Comparison of ENCODE assay signal across 9 cellular contexts in genomic region chr7:137606061-137606674, GRCh38.
DNase-seq lines count a peak whose midpoint lies in the region; ATAC-seq, FAIRE-seq and TF ChIP-seq lines count a peak whose summit lies in the region.
"Had no signal": no experiment of that assay in that cellular context is flagged by ENCODE, and none has a peak within 500 bp of the region (broad histone marks: within the 10 kb centered on the region; RNA-seq: fewer than 3 reads in every experiment).

No MANE protein-coding gene starts in this region.

- no peaks in the 10 kb centered on the region for H3K4me1 ChIP-seq in endothelial cell of umbilical vein (ENCODE audit: control insufficient read depth, extremely low read depth, insufficient read depth, low read length)

- no peaks in the 10 kb centered on the region for H3K36me3 Mint-ChIP-seq in natural killer cell
- H3K36me3 Mint-ChIP-seq in natural killer cell treated with Interleukin-12 subunit alpha and Interleukin-12 subunit beta and Interleukin-15 and Interleukin-18, amount 100 ng/mL, for 72 hours: no peaks in the 10 kb centered on the region
- H3K36me3 Mint-ChIP-seq: activated naive CD8-positive, alpha-beta T cell had no signal

- no peaks in the 10 kb centered on the region for H3K79me2 ChIP-seq in endothelial cell of umbilical vein (ENCODE audit: control insufficient read depth, insufficient read depth, low read length)

- H3K27ac Mint-ChIP-seq in natural killer cell: no peak overlapping the region
- H3K27ac Mint-ChIP-seq in natural killer cell treated with Interleukin-12 subunit alpha and Interleukin-12 subunit beta and Interleukin-15 and Interleukin-18, amount 100 ng/mL, for 72 hours: no peak overlapping the region
- H3K27ac Mint-ChIP-seq: activated naive CD8-positive, alpha-beta T cell had no signal

- H3K27ac ChIP-seq in endothelial cell of umbilical vein (ENCODE audit: insufficient read depth, low read depth, low read length): no peak overlapping the region

- H4K20me1 ChIP-seq in endothelial cell of umbilical vein (replicated peaks; ENCODE audit: control insufficient read depth, extremely low read depth, insufficient read depth, low read length): no peaks in the 10 kb centered on the region

- DNase-seq in natural killer cell: no peak
- no peak for DNase-seq in natural killer cell treated with Interleukin-12 subunit alpha and Interleukin-12 subunit beta and Interleukin-15 and Interleukin-18, amount 100 ng/mL, for 72 hours (ENCODE audit: low spot score)
- DNase-seq in NCI-H526 treated with DMSO at 0.1 percent for 48 hours (lab: John Stamatoyannopoulos, UW): peak; percentile 62
- DNase-seq in endothelial cell of umbilical vein (ENCODE audit: low read depth, low spot score): peak; percentile 62
- DNase-seq in retina: peak; percentile 20
- no peak for DNase-seq in ecto neural progenitor cell (ENCODE audit: low spot score)

- no peak overlapping the region for H3K4me2 ChIP-seq in endothelial cell of umbilical vein (ENCODE audit: insufficient read depth, low read length)

- H3K27me3 Mint-ChIP-seq in natural killer cell (ENCODE audit: low read depth in 2 of 2): peaks cover 0 to 6% of the 10 kb centered on the region in 2 donors
- H3K27me3 Mint-ChIP-seq in natural killer cell treated with Interleukin-12 subunit alpha and Interleukin-12 subunit beta and Interleukin-15 and Interleukin-18, amount 100 ng/mL, for 72 hours: peaks cover 6 to 8% of the 10 kb centered on the region in 2 donors

- intact Hi-C loops in natural killer cell (cut with micrococcal nuclease) (loop anchor here (5.0 kb wide), 2 partner anchors 291 to 1131 kb away; no protein-coding TSS in a partner anchor), endothelial cell of umbilical vein (cut with micrococcal nuclease) (loop anchor here (1.0 to 5.0 kb wide), 5 partner anchors 20 to 1131 kb away; no protein-coding TSS in a partner anchor)

- H3K4me3 Mint-ChIP-seq in natural killer cell: no peak overlapping the region
- no peak overlapping the region for H3K4me3 Mint-ChIP-seq in natural killer cell treated with Interleukin-12 subunit alpha and Interleukin-12 subunit beta and Interleukin-15 and Interleukin-18, amount 100 ng/mL, for 72 hours
- H3K4me3 Mint-ChIP-seq: activated naive CD8-positive, alpha-beta T cell had no signal

- no peaks in the 10 kb centered on the region for H3K9me1 ChIP-seq in endothelial cell of umbilical vein (replicated peaks; ENCODE audit: control insufficient read depth, extremely low read depth, insufficient read depth, low read length)

- ATAC-seq in natural killer cell: no peak
- ATAC-seq in natural killer cell treated with Interleukin-12 subunit alpha and Interleukin-12 subunit beta and Interleukin-15 and Interleukin-18, amount 100 ng/mL, for 72 hours: no peak
- no peak for ATAC-seq in HG03442 (IDR thresholded peaks at IDR 0.05; ENCODE audit: unreplicated experiment)
- ATAC-seq in HG03521 (IDR thresholded peaks at IDR 0.05; ENCODE audit: unreplicated experiment): no peak

- no peak for FAIRE-seq in endothelial cell of umbilical vein (lab: Jason Lieb, UNC)

- no peak for TF ChIP-seq POLR2A in endothelial cell of umbilical vein (IDR thresholded peaks at IDR 0.05; ENCODE audit: low read depth, low read length)

- H3K9ac ChIP-seq in endothelial cell of umbilical vein (replicated peaks; ENCODE audit: extremely low read depth, insufficient read depth, low read length): no peak overlapping the region

- no peaks in the 10 kb centered on the region for H3K9me3 ChIP-seq in endothelial cell of umbilical vein (replicated peaks; ENCODE audit: control insufficient read depth, insufficient read depth, low read length)

- CTCF ChIA-PET in endothelial cell of umbilical vein (lab: Charles Lee): interaction anchor here (0.6 to 7.7 kb wide), 26 partner anchors 10 to 1491 kb away, joined by 3 to 176 read pairs (median 4); no protein-coding TSS in a partner anchor

- H3K27me3 ChIP-seq in endothelial cell of umbilical vein (ENCODE audit: control insufficient read depth in 2 of 2, insufficient read depth in 2 of 2, low read length in 2 of 2): peaks cover 15 to 24% of the 10 kb centered on the region in 2 experiments

- no peak overlapping the region for H2AFZ ChIP-seq in endothelial cell of umbilical vein (ENCODE audit: low read depth, low read length)

- H3K9me3 Mint-ChIP-seq in natural killer cell: no peaks in the 10 kb centered on the region
- H3K9me3 Mint-ChIP-seq in natural killer cell treated with Interleukin-12 subunit alpha and Interleukin-12 subunit beta and Interleukin-15 and Interleukin-18, amount 100 ng/mL, for 72 hours: no peaks in the 10 kb centered on the region

- H3K4me3 ChIP-seq in endothelial cell of umbilical vein (replicated peaks in 1 of 3; ENCODE audit: insufficient read depth in 1 of 3, low read depth in 1 of 3, low read length in 3 of 3): no peak overlapping the region

- POLR2A ChIA-PET in endothelial cell of umbilical vein (lab: Charles Lee): no interaction called here

- BruUV-seq in endothelial cell of umbilical vein (replicated peaks; lab: Mats Ljungman, UMichigan): no TSS peak

- no peaks in the 10 kb centered on the region for H3K36me3 ChIP-seq in endothelial cell of umbilical vein (ENCODE audit: control insufficient read depth in 2 of 2, extremely low read depth in 1 of 2, insufficient read depth in 2 of 2, low read length in 2 of 2)

- TF ChIP-seq CTCF in natural killer cell (IDR thresholded peaks at IDR 0.05) (peak; percentile 31), endothelial cell of umbilical vein (IDR thresholded peaks at IDR 0.05; ENCODE audit: extremely low read depth in 1 of 2, insufficient read depth in 1 of 2, low read depth in 1 of 2, low read length in 2 of 2) (peak in 1 of 2 donors; percentile 19)

- H3K4me1 Mint-ChIP-seq in natural killer cell: no peaks in the 10 kb centered on the region
- no peaks in the 10 kb centered on the region for H3K4me1 Mint-ChIP-seq in natural killer cell treated with Interleukin-12 subunit alpha and Interleukin-12 subunit beta and Interleukin-15 and Interleukin-18, amount 100 ng/mL, for 72 hours (ENCODE audit: low read depth in 2 of 2)

- dilution Hi-C loops in endothelial cell of umbilical vein (cut with MboI; ENCODE audit: extremely low pct_ligation_motif_present, low sequenced_read_pairs): no loop called here

TF ChIP-seq in endothelial cell of umbilical vein, 7 proteins besides CTCF, POLR2A, EP300 and RAD21:
- no peak for TF ChIP-seq EZH2 (IDR thresholded peaks at IDR 0.05; ENCODE audit: borderline replicate concordance, low read depth, low read length, severe bottlenecking)
- TF ChIP-seq, protein P1, sequence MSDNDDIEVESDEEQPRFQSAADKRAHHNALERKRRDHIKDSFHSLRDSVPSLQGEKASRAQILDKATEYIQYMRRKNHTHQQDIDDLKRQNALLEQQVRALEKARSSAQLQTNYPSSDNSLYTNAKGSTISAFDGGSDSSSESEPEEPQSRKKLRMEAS (IDR thresholded peaks at IDR 0.05; ENCODE audit: insufficient read depth, insufficient read length): no peak

Comparison
In these comparisons a context has a peak if more than half of its experiments do, and no peak if none do; other contexts are left out.
1. DNase-seq: peak in NCI-H526 treated with DMSO at 0.1 percent for 48 hours (single experiment), endothelial cell of umbilical vein (single experiment) and retina (single experiment); none in natural killer cell (single experiment), natural killer cell treated with Interleukin-12 subunit alpha and Interleukin-12 subunit beta and Interleukin-15 and Interleukin-18, amount 100 ng/mL, for 72 hours (single experiment) and ecto neural progenitor cell (single experiment).